1 cellular context compared by ENCODE assay signal in genomic region chr7:2170576-2171521, GRCh38.
TF ChIP-seq lines count a peak whose summit lies in the region.

No MANE protein-coding gene starts in this region.

TF ChIP-seq in WTC11, 78 proteins besides CTCF, POLR2A, EP300 and RAD21 (continued from another document):
- TF ChIP-seq ZNF425 (CRISPR knock-in tag; conservative IDR thresholded peaks at IDR 0.05) (no peak), ZNF512 (CRISPR knock-in tag; IDR thresholded peaks at IDR 0.05; ENCODE audit: borderline replicate concordance) (no peak), TP53 (CRISPR knock-in tag; IDR thresholded peaks at IDR 0.05) (no peak), MAX (CRISPR knock-in tag; IDR thresholded peaks at IDR 0.05) (no peak), GTF2I (CRISPR knock-in tag; conservative IDR thresholded peaks at IDR 0.05) (no peak), RELA (CRISPR knock-in tag; IDR thresholded peaks at IDR 0.05; ENCODE audit: borderline replicate concordance) (no peak), SMAD4 (CRISPR knock-in tag; IDR thresholded peaks at IDR 0.05) (no peak), JUN (CRISPR knock-in tag; IDR thresholded peaks at IDR 0.05) (no peak), ERG (CRISPR knock-in tag; IDR thresholded peaks at IDR 0.05) (no peak), AR (CRISPR knock-in tag; IDR thresholded peaks at IDR 0.05) (no peak), SOX15 (CRISPR knock-in tag; IDR thresholded peaks at IDR 0.05) (no peak), PRDM15 (CRISPR knock-in tag; IDR thresholded peaks at IDR 0.05) (no peak), ZMAT4 (CRISPR knock-in tag; IDR thresholded peaks at IDR 0.05) (no peak), EMX1 (CRISPR knock-in tag; IDR thresholded peaks at IDR 0.05) (no peak), USF1 (CRISPR knock-in tag; IDR thresholded peaks at IDR 0.05) (no peak), NFATC4 (CRISPR knock-in tag; IDR thresholded peaks at IDR 0.05) (no peak)
TF ChIP-seq in WTC11: peak in this region for 0.
